19 cellular contexts compared by ENCODE assay signal in the genomic region with DNA sequence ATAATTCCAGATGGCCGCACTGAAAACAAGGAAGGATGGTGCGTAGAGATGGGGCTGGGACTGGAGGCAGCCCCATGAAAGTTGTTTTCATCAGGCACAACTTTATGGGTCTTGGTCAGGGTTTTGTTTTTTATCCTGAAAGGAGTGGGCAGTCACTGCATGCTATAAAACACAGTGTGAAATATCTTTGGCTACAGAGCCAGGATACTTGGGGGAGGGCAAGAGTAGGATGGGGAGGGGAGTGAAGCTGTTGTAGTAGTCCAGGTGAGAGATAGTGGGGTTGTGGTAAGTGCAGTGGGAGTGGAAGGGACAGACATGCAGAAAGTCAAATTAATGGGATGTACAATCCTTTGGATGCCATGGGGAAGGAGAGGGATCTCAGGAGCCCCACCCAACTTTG. TPM values are rescaled to one million over a fixed set of nuclear protein-coding genes. Genes with fewer than 3 reads are reported as not detected.
DNase-seq lines count a peak whose midpoint lies in the region; ATAC-seq and TF ChIP-seq lines count a peak whose summit lies in the region.
"Had no signal": no experiment of that assay in that cellular context is flagged by ENCODE, and none has a peak within 500 bp of the region (broad histone marks: within the 10 kb centered on the region; RNA-seq: fewer than 3 reads in every experiment).

No MANE protein-coding gene starts in this region.

- POLR2A ChIA-PET in CD8-positive, alpha-beta T cell (lab: Charles Lee), result no interaction called here

- 92 to 98% methylated on average over 2 of the region's 2 CpGs for WGBS in sigmoid colon, 2 donors

- CTCF ChIA-PET in CD8-positive, alpha-beta T cell (lab: Charles Lee), result interaction anchor here (1.0 kb wide), 1 partner anchor 8 kb away, joined by 3 read pairs; no protein-coding TSS in a partner anchor

- no peak for TF ChIP-seq POLR2A in sigmoid colon (IDR thresholded peaks at IDR 0.05)

- no peaks in the 10 kb centered on the region for H3K9me3 ChIP-seq in CD8-positive, alpha-beta T cell (ENCODE audit: low read length)
- H3K9me3 ChIP-seq in sigmoid colon (no peaks in the 10 kb centered on the region), neural progenitor cell (ENCODE audit: low read depth) (no peaks in the 10 kb centered on the region)
- H3K9me3 ChIP-seq: MG63 had no signal

- H3K36me3 Mint-ChIP-seq in CD8-positive, alpha-beta T cell, result peaks cover 52% of the 10 kb centered on the region
- H3K36me3 Mint-ChIP-seq in HFFc6 (ENCODE audit: low read depth), result peaks cover 21% of the 10 kb centered on the region
- peaks cover 31% of the 10 kb centered on the region for H3K36me3 Mint-ChIP-seq in mesothelial cell of epicardium
- H3K36me3 Mint-ChIP-seq in neural progenitor cell, result peaks cover 20% of the 10 kb centered on the region

- ATAC-seq in CD8-positive, alpha-beta T cell, result no peak
- ATAC-seq: GM23338 had no signal

- peaks cover 3% of the 10 kb centered on the region for H3K4me1 Mint-ChIP-seq in CD8-positive, alpha-beta T cell (ENCODE audit: low read depth)
- peaks cover 26% of the 10 kb centered on the region for H3K4me1 Mint-ChIP-seq in HFFc6 (ENCODE audit: low read depth)
- H3K4me1 Mint-ChIP-seq in mesothelial cell of epicardium, result peaks cover 19% of the 10 kb centered on the region
- peaks cover 7% of the 10 kb centered on the region for H3K4me1 Mint-ChIP-seq in neural progenitor cell

- H3K4me2 ChIP-seq in neural progenitor cell, result no peak overlapping the region
- H3K4me2 ChIP-seq: GM23338, KMS-11 had no signal

- H3K27me3 Mint-ChIP-seq in CD8-positive, alpha-beta T cell (ENCODE audit: low read depth), result no peaks in the 10 kb centered on the region
- H3K27me3 Mint-ChIP-seq in HFFc6 (ENCODE audit: insufficient read depth) (no peaks in the 10 kb centered on the region), mesothelial cell of epicardium (ENCODE audit: low read depth) (no peaks in the 10 kb centered on the region), neural progenitor cell (ENCODE audit: insufficient read depth, low read depth) (peaks cover 2% of the 10 kb centered on the region)
- H3K27me3 Mint-ChIP-seq: CD4-positive, CD25-positive, alpha-beta regulatory T cell had no signal

- TF ChIP-seq CTCF in CD8-positive, alpha-beta T cell (IDR thresholded peaks at IDR 0.05), result no peak
- no peak for TF ChIP-seq CTCF in HFFc6 (IDR thresholded peaks at IDR 0.05)
- TF ChIP-seq CTCF in mesothelial cell of epicardium (IDR thresholded peaks at IDR 0.05; ENCODE audit: unreplicated experiment), result no peak
- no peak for TF ChIP-seq CTCF in sigmoid colon (IDR thresholded peaks at IDR 0.05)
- no peak for TF ChIP-seq CTCF in neural progenitor cell (IDR thresholded peaks at IDR 0.05)

- peaks cover 7% of the 10 kb centered on the region for H3K36me3 ChIP-seq in CD8-positive, alpha-beta T cell (ENCODE audit: insufficient read depth, low read length)
- H3K36me3 ChIP-seq in sigmoid colon, result peaks cover 4 to 22% (median 11%) of the 10 kb centered on the region in 4 donors
- peaks cover 7% of the 10 kb centered on the region for H3K36me3 ChIP-seq in neural progenitor cell
- H3K36me3 ChIP-seq: MG63 had no signal

- intact Hi-C loops in CD8-positive, alpha-beta T cell (cut with DNase I, micrococcal nuclease), result no loop called here
- intact Hi-C loops in sigmoid colon (cut with DNase I), result loop anchor here (5.0 kb wide), 1 partner anchor 39 kb away; no protein-coding TSS in a partner anchor

- H4K20me1 ChIP-seq in neural progenitor cell (ENCODE audit: low read depth), result no peaks in the 10 kb centered on the region

- TF ChIP-seq EP300 in sigmoid colon (IDR thresholded peaks at IDR 0.05), result no peak

- no peaks in the 10 kb centered on the region for H3F3A ChIP-seq in neural progenitor cell (ENCODE audit: low read depth)

- H3K9ac ChIP-seq in neural progenitor cell, result no peak overlapping the region
- H3K9ac ChIP-seq: KMS-11 had no signal

- no peaks in the 10 kb centered on the region for H3K27me3 ChIP-seq in CD8-positive, alpha-beta T cell (ENCODE audit: insufficient read depth, low read length)
- H3K27me3 ChIP-seq in sigmoid colon, result no peaks in the 10 kb centered on the region
- H3K27me3 ChIP-seq in neural progenitor cell, result no peaks in the 10 kb centered on the region
- H3K27me3 ChIP-seq: MG63 had no signal

- no peak overlapping the region for H3K4me3 ChIP-seq in CD8-positive, alpha-beta T cell (ENCODE audit: low read depth, low read length)
- H3K4me3 ChIP-seq in sigmoid colon (no peak overlapping the region), neural progenitor cell (no peak overlapping the region)
- H3K4me3 ChIP-seq: GM23338, MG63 had no signal

- no peak overlapping the region for H2AFZ ChIP-seq in neural progenitor cell (replicated peaks)
- H2AFZ ChIP-seq: GM23338 had no signal

- H3K4me1 ChIP-seq in CD8-positive, alpha-beta T cell (ENCODE audit: insufficient read depth, low read length), result no peaks in the 10 kb centered on the region
- peaks cover 0 to 83% (median 54%) of the 10 kb centered on the region in 4 donors for H3K4me1 ChIP-seq in sigmoid colon
- no peaks in the 10 kb centered on the region for H3K4me1 ChIP-seq in neural progenitor cell

- H3K4me3 Mint-ChIP-seq in CD8-positive, alpha-beta T cell, result no peak overlapping the region
- H3K4me3 Mint-ChIP-seq in HFFc6 (no peak overlapping the region), mesothelial cell of epicardium (no peak overlapping the region), neural progenitor cell (no peak overlapping the region)
- H3K4me3 Mint-ChIP-seq: CD4-positive, CD25-positive, alpha-beta regulatory T cell; GM23338 had no signal

- H3K9me3 Mint-ChIP-seq in CD8-positive, alpha-beta T cell, result no peaks in the 10 kb centered on the region
- H3K9me3 Mint-ChIP-seq in HFFc6 (no peaks in the 10 kb centered on the region), mesothelial cell of epicardium (peaks cover 5% of the 10 kb centered on the region), neural progenitor cell (peaks cover 3% of the 10 kb centered on the region)

- H3K27ac ChIP-seq in CD8-positive, alpha-beta T cell (ENCODE audit: low read depth, low read length), result no peak overlapping the region
- H3K27ac ChIP-seq in sigmoid colon (peak overlapping the region; percentile 58 to 83 (median 76)), substantia nigra (ENCODE audit: low read depth, low read length, poor library complexity, severe bottlenecking) (no peak overlapping the region), neural progenitor cell (no peak overlapping the region)
- H3K27ac ChIP-seq: HL-60, KMS-11 had no signal

- H3K79me2 ChIP-seq in neural progenitor cell (ENCODE audit: low read depth), result peaks cover 9% of the 10 kb centered on the region

- H3K27ac Mint-ChIP-seq in CD8-positive, alpha-beta T cell, result peak overlapping the region; percentile 62
- 0 out of 2 replicates have a peak overlapping the region, but pooled peaks have one; percentile 5 for H3K27ac Mint-ChIP-seq in HFFc6
- peak overlapping the region; percentile 65 for H3K27ac Mint-ChIP-seq in mesothelial cell of epicardium
- no peak overlapping the region for H3K27ac Mint-ChIP-seq in neural progenitor cell
- H3K27ac Mint-ChIP-seq: CD4-positive, CD25-positive, alpha-beta regulatory T cell; GM23338 had no signal

- no peak for DNase-seq in CD8-positive, alpha-beta T cell
- DNase-seq in HFFc6 (no peak), mesothelial cell of epicardium (ENCODE audit: low spot score in 2 of 2, unreplicated experiment in 2 of 2) (no peak), sigmoid colon (no peak), substantia nigra (lab: John Stamatoyannopoulos, UW) (no peak), neural progenitor cell (ENCODE audit: low spot score) (no peak), NCI-H526 (lab: John Stamatoyannopoulos, UW) (no peak)
- DNase-seq: ACHN; CD4-positive, CD25-positive, alpha-beta regulatory T cell; GF-D8; MG63; NCI-H1092 treated with DMSO at 0.1 percent for 48 hours; NCI-H187; NCI-H2171; NCI-H446 treated with DMSO at 0.1 percent for 48 hours; NCI-H82 had no signal

RNA-seq across cellular contexts. Expression of a gene that starts 56.5 kb away (rescaled TPM):
- total RNA-seq in CD8-positive, alpha-beta T cell, result 1 to 10 TPM in 1 of 2 experiments, under 1 TPM in 1; 0.98 to 1.4 TPM
- total RNA-seq in HFFc6 (2021; fragmentation: NEBNext Ultra II Directional; extraction: Animal tissue kit (Norgen Biotek cat#: 25700)), result not detected
- total RNA-seq in mesothelial cell of epicardium (not detected in 3 replicates), sigmoid colon (1 to 10 TPM; 2.4 to 7.7 (median 6.3) TPM), neural progenitor cell (ENCODE audit: low replicate concordance) (not detected in 2 replicates)
- under 1 TPM in 1 of 3 donors, not detected in 2; 0.28 TPM for polyA plus RNA-seq in sigmoid colon
- total RNA-seq: GM23338 had no signal
- polyA plus RNA-seq: CD4-positive, CD25-positive, alpha-beta regulatory T cell had no signal

Comparison
In these comparisons a context has a peak if more than half of its experiments do, and no peak if none do; other contexts are left out.
1. H3K27ac ChIP-seq: peak in sigmoid colon (4 of 4); none in CD8-positive, alpha-beta T cell (single experiment), substantia nigra (single experiment) and neural progenitor cell (single experiment).